Comparison of ENCODE assay signal across 8 cellular contexts in the genomic region with DNA sequence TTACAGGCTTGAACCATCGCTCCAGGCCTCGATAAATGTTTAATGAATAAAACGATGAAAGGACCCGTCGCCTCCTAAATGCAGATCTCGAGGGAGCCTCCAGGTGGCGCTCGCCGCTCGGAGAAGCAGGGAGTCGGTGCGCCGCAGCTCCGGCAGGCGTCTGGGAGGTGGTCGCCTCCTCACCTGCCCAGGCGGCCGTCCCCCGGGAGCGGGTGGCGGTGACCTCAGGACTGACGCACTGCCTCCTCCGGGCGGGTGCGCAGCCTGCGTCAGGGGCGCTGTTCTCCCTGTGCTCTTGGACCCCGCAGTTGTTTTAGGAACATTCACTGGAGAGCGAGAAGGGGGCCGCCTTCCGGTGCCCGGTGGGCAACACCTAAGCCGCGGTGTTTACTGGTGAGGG. TPM values are rescaled to one million over a fixed set of nuclear protein-coding genes. Genes with fewer than 3 reads are reported as not detected.
A peak's percentile ranks its signal among the peaks of the same experiment; 100 is the strongest.
DNase-seq lines count a peak whose midpoint lies in the region; ATAC-seq, FAIRE-seq and TF ChIP-seq lines count a peak whose summit lies in the region.

No MANE protein-coding gene starts in this region.

- TF ChIP-seq CTCF in WERI-Rb-1 (IDR thresholded peaks at IDR 0.05; ENCODE audit: low read depth, low read length) (peak; percentile 94), MCF 10A (IDR thresholded peaks at IDR 0.05; ENCODE audit: unreplicated experiment) (peak; percentile 43)

- ATAC-seq in GM21786 (IDR thresholded peaks at IDR 0.05; ENCODE audit: unreplicated experiment), result no peak

- CTCF ChIA-PET in MCF 10A (lab: Yijun Ruan, JAX), result interaction anchor here (0.7 to 1.0 kb wide), 2 partner anchors 323 to 549 kb away, joined by 3 to 4 read pairs; no protein-coding TSS in a partner anchor

- 2 to 5% (median 3%) methylated on average over 28 to 34 of the region's 34 CpGs for WGBS in small intestine, 3 donors

- H3K36me3 Mint-ChIP-seq in MCF 10A (ENCODE audit: insufficient read depth, unreplicated experiment), result no peaks in the 10 kb centered on the region

- intact Hi-C loops in MCF 10A (cut with micrococcal nuclease), result loop anchor here (10.0 kb wide), 1 partner anchor 485 kb away; no protein-coding TSS in a partner anchor

- H3K4me1 ChIP-seq in small intestine (ENCODE audit: control insufficient read depth in 2 of 2, insufficient read depth in 1 of 2, low read depth in 1 of 2, low read length in 1 of 2), result no peaks in the 10 kb centered on the region

- no peaks in the 10 kb centered on the region for H3K9me3 ChIP-seq in WERI-Rb-1 (ENCODE audit: severe bottlenecking)
- peaks cover 2% of the 10 kb centered on the region for H3K9me3 ChIP-seq in iPS-18c (ENCODE audit: control insufficient read depth, insufficient read depth, low read length)
- H3K9me3 ChIP-seq in small intestine (ENCODE audit: control insufficient read depth, low read depth), result no peaks in the 10 kb centered on the region

- H3K27ac ChIP-seq in WERI-Rb-1, result no peak overlapping the region
- no peak overlapping the region for H3K27ac ChIP-seq in small intestine (ENCODE audit: low read depth in 1 of 2, low read length in 1 of 2)

- no peak for FAIRE-seq in small intestine (lab: Jason Lieb, UNC)

- no peak overlapping the region for H3K27ac Mint-ChIP-seq in MCF 10A (ENCODE audit: low read depth, unreplicated experiment)

- H3K36me3 ChIP-seq in WERI-Rb-1, result no peaks in the 10 kb centered on the region
- H3K36me3 ChIP-seq in small intestine (ENCODE audit: control insufficient read depth in 2 of 2, insufficient read depth in 2 of 2, low read length in 2 of 2), result no peaks in the 10 kb centered on the region

- H3K27me3 ChIP-seq in WERI-Rb-1 (ENCODE audit: insufficient read depth, low read depth, severe bottlenecking), result no peaks in the 10 kb centered on the region
- H3K27me3 ChIP-seq in small intestine (ENCODE audit: control insufficient read depth in 2 of 2, insufficient read depth in 2 of 2, low read length in 2 of 2), result no peaks in the 10 kb centered on the region

- POLR2A ChIA-PET in MCF 10A (lab: Yijun Ruan, JAX), result no interaction called here

- H3K4me3 ChIP-seq in WERI-Rb-1 (ENCODE audit: low read depth, low read length) (peak overlapping the region; percentile 5; the same call in 1 of the 2 replicates), iPS-18c (ENCODE audit: insufficient read depth, low read depth, low read length) (peak overlapping the region; percentile 55), small intestine (ENCODE audit: low read depth in 1 of 2, low read length in 2 of 2) (no peak overlapping the region)

- DNase-seq in NK-92 treated with Interleukin-12 subunit alpha and Interleukin-12 subunit beta, amount 100 ng/mL, for 24 hours (lab: John Stamatoyannopoulos, UW), result peak; percentile 14
- DNase-seq in NK-92 (lab: John Stamatoyannopoulos, UW; ENCODE audit: unreplicated experiment) (no peak), NCI-H1048 (lab: John Stamatoyannopoulos, UW) (peak; percentile 7), WERI-Rb-1 (peak; percentile 82), MCF 10A (ENCODE audit: unreplicated experiment) (peak; percentile 22), small intestine (peak; percentile 43)

- no peak overlapping the region for H3K4me3 Mint-ChIP-seq in MCF 10A (ENCODE audit: unreplicated experiment)

- peaks cover 20% of the 10 kb centered on the region for H3K4me1 Mint-ChIP-seq in MCF 10A (ENCODE audit: insufficient read depth, unreplicated experiment)

- H3K27me3 Mint-ChIP-seq in MCF 10A (ENCODE audit: insufficient read depth, unreplicated experiment), result no peaks in the 10 kb centered on the region

- no TSS peak for BruUV-seq in MCF 10A (replicated peaks; lab: Mats Ljungman, UMichigan)

- H3K9me3 Mint-ChIP-seq in MCF 10A (ENCODE audit: unreplicated experiment), result no peaks in the 10 kb centered on the region

RNA-seq across cellular contexts. Expression of gene POLE4, which starts 38.6 kb away (rescaled TPM):
- 117 and 133 TPM in 2 replicates for total RNA-seq in MCF 10A (2022)
- 100 to 1,000 TPM in 1 of 3 donors, 10 to 100 TPM in 2; 44.3 to 116 (median 66.0) TPM for polyA plus RNA-seq in small intestine

Comparison
In these comparisons a context has a peak if more than half of its experiments do, and no peak if none do; other contexts are left out.
1. H3K4me3 ChIP-seq: peak in WERI-Rb-1 (single experiment) and iPS-18c (single experiment); none in small intestine (0 of 2).